7 cellular contexts compared by ENCODE assay signal in the genomic region with DNA sequence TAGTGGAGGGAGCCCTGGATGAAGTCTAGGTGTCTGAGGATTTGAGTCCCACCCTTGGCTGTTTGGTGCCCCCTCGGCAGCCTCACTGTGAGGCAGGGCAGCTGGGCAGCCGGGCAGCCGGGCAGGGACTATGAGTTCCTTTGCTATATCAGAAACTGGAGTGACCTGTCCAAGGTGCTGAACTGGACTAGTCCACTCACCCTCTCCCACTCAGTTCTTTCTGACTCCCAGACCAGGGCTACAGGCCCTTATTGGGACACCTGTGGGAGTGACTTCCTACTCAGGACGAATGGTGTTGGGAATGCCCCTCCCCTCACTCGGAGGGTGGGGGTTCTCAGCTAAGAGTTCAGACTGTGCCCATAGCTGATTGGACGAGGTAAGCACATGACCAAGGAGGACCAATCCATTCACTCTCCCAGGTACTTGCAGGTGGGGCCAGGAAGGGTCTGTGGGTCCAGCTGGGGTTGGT. TPM values are rescaled to one million over a fixed set of nuclear protein-coding genes. Genes with fewer than 3 reads are reported as not detected.
DNase-seq lines count a peak whose midpoint lies in the region; ATAC-seq and FAIRE-seq lines count a peak whose summit lies in the region.

No MANE protein-coding gene starts in this region.

- peaks cover 25% of the 10 kb centered on the region for H3K27me3 ChIP-seq in adipocyte (replicated peaks; ENCODE audit: control insufficient read depth, insufficient read depth, low read length)

- ATAC-seq in HG02763 (IDR thresholded peaks at IDR 0.05; ENCODE audit: unreplicated experiment) = no peak
- no peak for ATAC-seq in activated T-helper 17 cell treated with anti-CD3 and anti-CD28 coated beads, Interleukin-2, amount 50 U/mL, for 72 hours (replicated peaks)

- no peaks in the 10 kb centered on the region for H3K36me3 ChIP-seq in adipocyte (ENCODE audit: control insufficient read depth, insufficient read depth, low read length, severe bottlenecking)

- peaks cover 10% of the 10 kb centered on the region for H3K27me3 Mint-ChIP-seq in activated T-helper 17 cell treated with anti-CD3 and anti-CD28 coated beads, Interleukin-2, amount 50 U/mL, for 72 hours

- H3K9me3 Mint-ChIP-seq in activated T-helper 17 cell treated with anti-CD3 and anti-CD28 coated beads, Interleukin-2, amount 50 U/mL, for 72 hours = no peaks in the 10 kb centered on the region

- FAIRE-seq in urothelium cell line (lab: Jason Lieb, UNC) = no peak

- peak; percentile 46 for DNase-seq in GM19238 (ENCODE audit: insufficient read length, low spot score)
- peak; percentile 32 for DNase-seq in MV-4-11 (lab: John Stamatoyannopoulos, UW)
- DNase-seq in adipocyte (ENCODE audit: low read depth) = peak; percentile 82
- DNase-seq in islet precursor cell = peak; percentile 85
- DNase-seq in urothelium cell line (ENCODE audit: low spot score) = peak; percentile 67

- H3K4me1 Mint-ChIP-seq in activated T-helper 17 cell treated with anti-CD3 and anti-CD28 coated beads, Interleukin-2, amount 50 U/mL, for 72 hours = no peaks in the 10 kb centered on the region

- no peak overlapping the region for H3K4me3 ChIP-seq in adipocyte (ENCODE audit: low read length)

- no peaks in the 10 kb centered on the region for H3K36me3 Mint-ChIP-seq in activated T-helper 17 cell treated with anti-CD3 and anti-CD28 coated beads, Interleukin-2, amount 50 U/mL, for 72 hours (ENCODE audit: low read depth)

- no peaks in the 10 kb centered on the region for H3K4me1 ChIP-seq in adipocyte (ENCODE audit: control insufficient read depth, insufficient read depth, low read length)

- no peak overlapping the region for H3K9ac ChIP-seq in adipocyte (ENCODE audit: low read length)

- H3K4me3 Mint-ChIP-seq in activated T-helper 17 cell treated with anti-CD3 and anti-CD28 coated beads, Interleukin-2, amount 50 U/mL, for 72 hours = no peak overlapping the region

- peaks cover 7% of the 10 kb centered on the region for H3K9me3 ChIP-seq in adipocyte (ENCODE audit: control insufficient read depth, low read length)

- H3K27ac Mint-ChIP-seq in activated T-helper 17 cell treated with anti-CD3 and anti-CD28 coated beads, Interleukin-2, amount 50 U/mL, for 72 hours = no peak overlapping the region

RNA-seq across cellular contexts. Expression of gene RAPGEF1, which starts 34.1 kb away (rescaled TPM):
- total RNA-seq in activated T-helper 17 cell treated with anti-CD3 and anti-CD28 coated beads, Interleukin-2, amount 50 U/mL, for 72 hours = 100 to 1,000 TPM; 147 to 167 TPM

Comparison
In these comparisons a context has a peak if more than half of its experiments do, and no peak if none do; other contexts are left out.
1. DNase-seq: peak in every context shown above with its lines; median percentile 85 in islet precursor cell; 82 in adipocyte; 67 in urothelium cell line; 46 in GM19238; 32 in MV-4-11.